Comparison of ENCODE assay signal across 14 cellular contexts in genomic region chr6:11209941-11210340, GRCh38. TPM values are rescaled to one million over a fixed set of nuclear protein-coding genes. Genes with fewer than 3 reads are reported as not detected.
DNase-seq lines count a peak whose midpoint lies in the region; ATAC-seq and TF ChIP-seq lines count a peak whose summit lies in the region.
"Had no signal": no experiment of that assay in that cellular context is flagged by ENCODE, and none has a peak within 500 bp of the region (broad histone marks: within the 10 kb centered on the region; RNA-seq: fewer than 3 reads in every experiment).

No MANE protein-coding gene starts in this region.

- H3K4me1 ChIP-seq in ascending aorta (peaks cover 52 to 88% of the 10 kb centered on the region in 2 donors), hepatocyte (ENCODE audit: insufficient read depth) (peaks cover 20% of the 10 kb centered on the region)

- H3K9me3 ChIP-seq in ascending aorta (no peaks in the 10 kb centered on the region), hepatocyte (ENCODE audit: low read depth) (no peaks in the 10 kb centered on the region)
- H3K9me3 ChIP-seq: Caco-2 had no signal

- H3K36me3 ChIP-seq in ascending aorta (peaks cover 35 to 68% of the 10 kb centered on the region in 2 donors), hepatocyte (replicated peaks; ENCODE audit: insufficient read depth, low read depth) (no peaks in the 10 kb centered on the region)

- H3K27me3 ChIP-seq in ascending aorta (no peaks in the 10 kb centered on the region), hepatocyte (no peaks in the 10 kb centered on the region)

- DNase-seq in Daoy (ENCODE audit: low read depth) (peak; percentile 81), ascending aorta (ENCODE audit: low spot score in 2 of 2) (no peak), hepatocyte (ENCODE audit: low spot score) (no peak), lower leg skin (ENCODE audit: low spot score in 2 of 2) (no peak)
- DNase-seq in stimulated activated CD4-positive, alpha-beta T cell treated with anti-CD3 and anti-CD28 coated beads, Interleukin-2, amount 100 ng/mL, for 48 hours = no peak
- DNase-seq: activated T-cell treated with anti-CD3 and anti-CD28 coated beads for 4 hours, Caco-2, foreskin fibroblast, HFFc6, KBM-7, RPMI8226 had no signal

- 86% methylated on average over 2 of the region's 2 CpGs for WGBS in hepatocyte (ENCODE audit: low lambda C conversion rate, missing lambda C conversion rate)
- WGBS in lower leg skin, 2 donors = 42 to 50% methylated on average over 2 of the region's 2 CpGs

- H2AFZ ChIP-seq in hepatocyte = no peak overlapping the region

- TF ChIP-seq CTCF in ascending aorta (IDR thresholded peaks at IDR 0.05) = no peak
- no peak for TF ChIP-seq CTCF in hepatocyte (IDR thresholded peaks at IDR 0.05; ENCODE audit: poor library complexity)
- no peak for TF ChIP-seq CTCF in lower leg skin (IDR thresholded peaks at IDR 0.05)

- no peaks in the 10 kb centered on the region for H3K9me2 ChIP-seq in hepatocyte (replicated peaks; ENCODE audit: insufficient read depth)

- H3K4me3 ChIP-seq in ascending aorta (peak overlapping the region; percentile 2 to 40), hepatocyte (no peak overlapping the region), skin epidermis (no peak overlapping the region), lower leg skin (ENCODE audit: low read depth, poor library complexity, severe bottlenecking) (no peak overlapping the region)

- TF ChIP-seq POLR2A in lower leg skin (IDR thresholded peaks at IDR 0.05) = no peak

- ATAC-seq in GM19463 (IDR thresholded peaks at IDR 0.05; ENCODE audit: unreplicated experiment) (no peak), GM18867 (IDR thresholded peaks at IDR 0.05; ENCODE audit: unreplicated experiment) (no peak)

- no peaks in the 10 kb centered on the region for H4K20me1 ChIP-seq in hepatocyte (ENCODE audit: insufficient read depth, poor library complexity, severe bottlenecking)

- no peak overlapping the region for H3K4me2 ChIP-seq in hepatocyte

- H3K27ac ChIP-seq in ascending aorta (peak overlapping the region; percentile 91 to 94), hepatocyte (peak overlapping the region; percentile 30), skin epidermis (peak overlapping the region in 12 of 21 experiments; percentile 26 to 67 (median 36))

- intact Hi-C loops in ascending aorta (cut with DNase I) (loop anchor here (5.0 kb wide), 1 partner anchor 202 kb away; no protein-coding TSS in a partner anchor), lower leg skin (cut with DNase I; ENCODE audit: low total_unique reads) (no loop called here)

- peaks cover 42% of the 10 kb centered on the region for H3K79me2 ChIP-seq in hepatocyte

RNA-seq across cellular contexts. Expression of gene NEDD9, which starts 22.5 kb away (rescaled TPM):
- total RNA-seq in Daoy (2014; rRNA removed; shearing (Covaris generic)) = 20.5 and 21.8 TPM in 2 replicates
- total RNA-seq in ascending aorta = 150 TPM
- total RNA-seq in hepatocyte = 55.1 and 57.3 TPM in 2 replicates
- polyA plus RNA-seq in hepatocyte = 59.3 and 67.1 TPM in 2 replicates
- total RNA-seq in lower leg skin = 10 to 100 TPM; 26.8 to 46.0 (median 32.6) TPM

Comparison
In these comparisons a context has a peak if more than half of its experiments do, and no peak if none do; other contexts are left out.
1. H3K27ac ChIP-seq: peak in every context shown above with its lines; median percentile 92 in ascending aorta; 36 in skin epidermis; 30 in hepatocyte.
2. H3K4me3 ChIP-seq: peak in ascending aorta (2 of 2); none in hepatocyte (single experiment), skin epidermis (0 of 7) and lower leg skin (single experiment).